Comparison of ENCODE assay signal across 19 cellular contexts in genomic region chr10:15378569-15378968, GRCh38. TPM values are rescaled to one million over a fixed set of nuclear protein-coding genes. Genes with fewer than 3 reads are reported as not detected.
DNase-seq lines count a peak whose midpoint lies in the region; ATAC-seq and TF ChIP-seq lines count a peak whose summit lies in the region.
"Had no signal": no experiment of that assay in that cellular context is flagged by ENCODE, and none has a peak within 500 bp of the region (broad histone marks: within the 10 kb centered on the region; RNA-seq: fewer than 3 reads in every experiment).

No MANE protein-coding gene starts in this region.

- H3K36me3 ChIP-seq in GM23338 (ENCODE audit: insufficient read depth) (no peaks in the 10 kb centered on the region), esophagus muscularis mucosa (no peaks in the 10 kb centered on the region), neural progenitor cell (no peaks in the 10 kb centered on the region), prostate gland (no peaks in the 10 kb centered on the region)

- no peak overlapping the region for H3K27ac Mint-ChIP-seq in GM23338
- H3K27ac Mint-ChIP-seq in neural progenitor cell: no peak overlapping the region

- no peak for TF ChIP-seq POLR2A in esophagus muscularis mucosa (IDR thresholded peaks at IDR 0.05; ENCODE audit: low read depth)
- no peak for TF ChIP-seq POLR2A in prostate gland (IDR thresholded peaks at IDR 0.05)

- TF ChIP-seq EP300 in esophagus muscularis mucosa (IDR thresholded peaks at IDR 0.05): no peak

- H2AFZ ChIP-seq in GM23338 (peak overlapping the region; percentile 73; the same call in 1 of the 2 replicates), neural progenitor cell (replicated peaks) (peak overlapping the region; percentile 89)
- H2AFZ ChIP-seq: GM23248 had no signal

- H3K9me3 ChIP-seq in esophagus muscularis mucosa: no peaks in the 10 kb centered on the region
- no peaks in the 10 kb centered on the region for H3K9me3 ChIP-seq in neural progenitor cell (ENCODE audit: low read depth)
- no peaks in the 10 kb centered on the region for H3K9me3 ChIP-seq in prostate gland

- 89% methylated on average over 5 of the region's 5 CpGs for WGBS in esophagus muscularis mucosa
- WGBS in prostate gland: 75% methylated on average over 5 of the region's 5 CpGs

- H3K9me3 Mint-ChIP-seq in GM23338 (no peaks in the 10 kb centered on the region), neural progenitor cell (peaks cover 2% of the 10 kb centered on the region)

- H3K9ac ChIP-seq in neural progenitor cell: no peak overlapping the region
- H3K9ac ChIP-seq: GM23248, KMS-11 had no signal

- peak; percentile 74 for DNase-seq in GM23338 (ENCODE audit: low spot score)
- DNase-seq in esophagus muscularis mucosa (ENCODE audit: extremely low spot score): peak; percentile 37
- peak; percentile 51 for DNase-seq in neural progenitor cell (ENCODE audit: low spot score)
- no peak for DNase-seq in NCI-H82 (lab: John Stamatoyannopoulos, UW)
- DNase-seq in RWPE1 (ENCODE audit: low spot score): no peak
- DNase-seq in prostate gland (ENCODE audit: low spot score): no peak
- DNase-seq: DMS79 treated with DMSO at 0.1 percent for 48 hours, GM23248, MV-4-11, NCI-H1694 treated with DMSO at 0.1 percent for 48 hours, NCI-H510A treated with DMSO at 0.1 percent for 48 hours, NCI-H774, PC-3, RPMI8226, SIG-M5 had no signal

- H3K27me3 Mint-ChIP-seq in GM23338 (ENCODE audit: insufficient read depth, low read depth, poor library complexity) (peaks cover 2% of the 10 kb centered on the region), neural progenitor cell (ENCODE audit: insufficient read depth, low read depth) (peaks cover 5% of the 10 kb centered on the region)

- ATAC-seq in GM23338: peak; percentile 88
- ATAC-seq: PC-3, SK-N-SH treated with all-trans-retinoic acid at 6 μM for 48 hours had no signal

- H3K79me2 ChIP-seq in GM23338 (replicated peaks; ENCODE audit: insufficient read depth) (no peaks in the 10 kb centered on the region), neural progenitor cell (ENCODE audit: low read depth) (no peaks in the 10 kb centered on the region)

- H3K4me3 ChIP-seq in GM23338: no peak overlapping the region
- H3K4me3 ChIP-seq in WI38 (ENCODE audit: low read depth, low read length): no peak overlapping the region
- H3K4me3 ChIP-seq in esophagus muscularis mucosa: no peak overlapping the region
- H3K4me3 ChIP-seq in neural progenitor cell: no peak overlapping the region
- H3K4me3 ChIP-seq in prostate gland: no peak overlapping the region
- H3K4me3 ChIP-seq: GM23248 had no signal

- no peaks in the 10 kb centered on the region for H3F3A ChIP-seq in GM23338 (replicated peaks; ENCODE audit: low read depth)
- H3F3A ChIP-seq in neural progenitor cell (ENCODE audit: low read depth): no peaks in the 10 kb centered on the region

- no peak overlapping the region for H3K27ac ChIP-seq in GM23338 (ENCODE audit: low read depth)
- no peak overlapping the region for H3K27ac ChIP-seq in esophagus muscularis mucosa (replicated peaks in 1 of 4)
- H3K27ac ChIP-seq in neural progenitor cell: no peak overlapping the region
- H3K27ac ChIP-seq in RWPE1: no peak overlapping the region
- H3K27ac ChIP-seq in prostate gland: no peak overlapping the region
- H3K27ac ChIP-seq: C4-2B, GM23248, KMS-11 had no signal

- H3K9me2 ChIP-seq in GM23338 (ENCODE audit: insufficient read depth): no peaks in the 10 kb centered on the region

- POLR2A ChIA-PET in RWPE1 (lab: Yijun Ruan, JAX; ENCODE audit: low non-redundant PET): no interaction called here

- no peak overlapping the region for H3K4me2 ChIP-seq in GM23338
- no peak overlapping the region for H3K4me2 ChIP-seq in neural progenitor cell
- H3K4me2 ChIP-seq: KMS-11 had no signal

- peaks cover 16% of the 10 kb centered on the region for H3K4me1 Mint-ChIP-seq in GM23338
- H3K4me1 Mint-ChIP-seq in neural progenitor cell: no peaks in the 10 kb centered on the region

- no peak overlapping the region for H3K4me3 Mint-ChIP-seq in GM23338
- no peak overlapping the region for H3K4me3 Mint-ChIP-seq in neural progenitor cell

- CTCF ChIA-PET in RWPE1 (lab: Yijun Ruan, JAX): interaction anchor here (0.5 kb wide), 1 partner anchor 1251 kb away, joined by 3 read pairs; no protein-coding TSS in a partner anchor

- H3K4me1 ChIP-seq in GM23338 (ENCODE audit: insufficient read depth) (peaks cover 10% of the 10 kb centered on the region), esophagus muscularis mucosa (peaks cover 0 to 11% (median 9%) of the 10 kb centered on the region in 4 donors), neural progenitor cell (no peaks in the 10 kb centered on the region), prostate gland (replicated peaks) (no peaks in the 10 kb centered on the region)

- TF ChIP-seq CTCF in GM23338 (conservative IDR thresholded peaks at IDR 0.05; ENCODE audit: low read depth in 2 of 2): peak; percentile 41 to 48
- peak; percentile 5; the same call in 1 of the 2 replicates for TF ChIP-seq CTCF in WI38 (IDR thresholded peaks at IDR 0.05; ENCODE audit: low read depth, low read length)
- TF ChIP-seq CTCF in esophagus muscularis mucosa (IDR thresholded peaks at IDR 0.05): no peak
- TF ChIP-seq CTCF in neural progenitor cell (IDR thresholded peaks at IDR 0.05): peak; percentile 37
- no peak for TF ChIP-seq CTCF in RWPE1 (conservative IDR thresholded peaks at IDR 0.05; ENCODE audit: low read depth)
- TF ChIP-seq CTCF in prostate gland (IDR thresholded peaks at IDR 0.05): no peak

- no peaks in the 10 kb centered on the region for H3K36me3 Mint-ChIP-seq in GM23338 (ENCODE audit: low read depth)
- H3K36me3 Mint-ChIP-seq in neural progenitor cell: no peaks in the 10 kb centered on the region

- H3K27me3 ChIP-seq in GM23338 (ENCODE audit: insufficient read depth) (no peaks in the 10 kb centered on the region), esophagus muscularis mucosa (peaks cover 0 to 20% (median 0%) of the 10 kb centered on the region in 4 donors), neural progenitor cell (no peaks in the 10 kb centered on the region), prostate gland (replicated peaks; ENCODE audit: insufficient read depth) (no peaks in the 10 kb centered on the region)

- intact Hi-C loops in esophagus muscularis mucosa (cut with DNase I): no loop called here
- intact Hi-C loops in prostate gland (cut with DNase I): no loop called here

- H4K20me1 ChIP-seq in GM23338 (replicated peaks; ENCODE audit: insufficient read depth) (no peaks in the 10 kb centered on the region), neural progenitor cell (ENCODE audit: low read depth) (no peaks in the 10 kb centered on the region)

TF ChIP-seq in GM23338, 12 proteins besides CTCF, POLR2A, EP300 and RAD21:
- TF ChIP-seq, protein P1, sequence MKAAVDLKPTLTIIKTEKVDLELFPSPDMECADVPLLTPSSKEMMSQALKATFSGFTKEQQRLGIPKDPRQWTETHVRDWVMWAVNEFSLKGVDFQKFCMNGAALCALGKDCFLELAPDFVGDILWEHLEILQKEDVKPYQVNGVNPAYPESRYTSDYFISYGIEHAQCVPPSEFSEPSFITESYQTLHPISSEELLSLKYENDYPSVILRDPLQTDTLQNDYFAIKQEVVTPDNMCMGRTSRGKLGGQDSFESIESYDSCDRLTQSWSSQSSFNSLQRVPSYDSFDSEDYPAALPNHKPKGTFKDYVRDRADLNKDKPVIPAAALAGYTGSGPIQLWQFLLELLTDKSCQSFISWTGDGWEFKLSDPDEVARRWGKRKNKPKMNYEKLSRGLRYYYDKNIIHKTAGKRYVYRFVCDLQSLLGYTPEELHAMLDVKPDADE (IDR thresholded peaks at IDR 0.05): no peak
- no peak for TF ChIP-seq ZNF331 (CRISPR knock-in tag; IDR thresholded peaks at IDR 0.05; ENCODE audit: low read depth)
TF ChIP-seq in GM23338: peak in this region for 0.

RNA-seq across cellular contexts. Expression of gene FAM171A1, which starts 7.5 kb away (rescaled TPM):
- total RNA-seq in GM23338 (2014; rRNA removed; shearing (Covaris generic)): 26.1 and 32.2 TPM in 2 replicates
- 11.3 and 11.8 TPM in 2 replicates for polyA plus RNA-seq in GM23338 (2016; fragmentation: Nextera tagmentation; extraction: Ambion mirVana)
- total RNA-seq in esophagus muscularis mucosa: 10 to 100 TPM in 3 of 4 donors, 1 to 10 TPM in 1; 7.1 to 15.0 (median 12.6) TPM
- 28.2 and 32.2 TPM in 2 replicates for total RNA-seq in neural progenitor cell (ENCODE audit: low replicate concordance)
- 10 to 100 TPM; 16.3 to 24.2 TPM for total RNA-seq in prostate gland

Comparison
In these comparisons a context has a peak if more than half of its experiments do, and no peak if none do; other contexts are left out.
1. DNase-seq: peak in GM23338 (single experiment), esophagus muscularis mucosa (single experiment) and neural progenitor cell (single experiment); none in NCI-H82 (single experiment), RWPE1 (single experiment) and prostate gland (single experiment).
2. CTCF ChIP-seq: peak in GM23338 (2 of 2), WI38 (single experiment) and neural progenitor cell (single experiment); none in esophagus muscularis mucosa (0 of 3), RWPE1 (single experiment) and prostate gland (0 of 4).